In genomic region chr7:85322252-85322651, GRCh38 we compare ENCODE assay signal across 33 cellular contexts.
"Had no signal": no experiment of that assay in that cellular context is flagged by ENCODE, and none has a peak within 500 bp of the region (broad histone marks: within the 10 kb centered on the region; RNA-seq: fewer than 3 reads in every experiment).

No MANE protein-coding gene starts in this region.

- H3K4me3 ChIP-seq: ascending aorta, cardiac muscle cell, colonic mucosa, dorsolateral prefrontal cortex, upper lobe of left lung, vagina had no signal

- H3K36me3 ChIP-seq: ascending aorta, cardiac muscle cell, colonic mucosa, upper lobe of left lung, vagina, WERI-Rb-1 had no signal

- H3K4me3 Mint-ChIP-seq: activated CD4-positive, alpha-beta memory T cell treated with anti-CD3 and anti-CD28 coated beads for 36 hours; activated CD4-positive, alpha-beta T cell treated with anti-CD3 and anti-CD28 coated beads, Interleukin-2, amount 10 ng/mL, durations not matched to agents 24 days and 14 days; activated naive CD4-positive, alpha-beta T cell treated with anti-CD3 and anti-CD28 coated beads, Interleukin-2, amount 10 ng/mL, durations not matched to agents 7 days and 5 days; activated naive CD8-positive, alpha-beta T cell treated with anti-CD3 and anti-CD28 coated beads, Interleukin-2, amount 10 ng/mL, durations not matched to agents 7 days and 5 days; activated T-helper 1 cell treated with anti-CD3 and anti-CD28 coated beads, Interleukin-12 subunit alpha, Interleukin-12 subunit beta, Interleukin-2, Interleukin-4 antibody, amounts not matched to agents 30 ng/mL and 10 ng/mL and 1 ng/mL, durations not matched to agents 14 hours and 24 hours and 36 hours; brain; naive thymus-derived CD4-positive, alpha-beta T cell; stimulated activated effector memory CD8-positive, alpha-beta T cell treated with anti-CD3 and anti-CD28 coated beads, Interleukin-12 subunit alpha, Interleukin-12 subunit beta, amount 100 ng/mL, for 72 hours; stimulated activated naive CD8-positive, alpha-beta T cell treated with anti-CD3 and anti-CD28 coated beads, Interleukin-15, Interleukin-2, amounts not matched to agents 100 ng/mL and 50 ng/mL, for 24 hours; T-helper 1 cell treated with Interleukin-12 subunit alpha and Interleukin-12 subunit beta and Interleukin-4 antibody, amounts not matched to agents 30 μg/mL and 1 μg/mL, for 36 hours had no signal

- H3K27ac Mint-ChIP-seq: activated CD4-positive, alpha-beta memory T cell treated with anti-CD3 and anti-CD28 coated beads for 36 hours; activated CD4-positive, alpha-beta T cell treated with anti-CD3 and anti-CD28 coated beads, Interleukin-2, amount 10 ng/mL, durations not matched to agents 24 days and 14 days; activated naive CD4-positive, alpha-beta T cell treated with anti-CD3 and anti-CD28 coated beads, Interleukin-2, amount 10 ng/mL, durations not matched to agents 7 days and 5 days; activated naive CD8-positive, alpha-beta T cell treated with anti-CD3 and anti-CD28 coated beads, Interleukin-2, amount 10 ng/mL, durations not matched to agents 7 days and 5 days; activated T-helper 1 cell treated with anti-CD3 and anti-CD28 coated beads, Interleukin-12 subunit alpha, Interleukin-12 subunit beta, Interleukin-2, Interleukin-4 antibody, amounts not matched to agents 30 ng/mL and 10 ng/mL and 1 ng/mL, durations not matched to agents 14 hours and 24 hours and 36 hours; brain; naive thymus-derived CD4-positive, alpha-beta T cell; stimulated activated effector memory CD8-positive, alpha-beta T cell treated with anti-CD3 and anti-CD28 coated beads, Interleukin-12 subunit alpha, Interleukin-12 subunit beta, amount 100 ng/mL, for 72 hours; stimulated activated naive CD8-positive, alpha-beta T cell treated with anti-CD3 and anti-CD28 coated beads, Interleukin-15, Interleukin-2, amounts not matched to agents 100 ng/mL and 50 ng/mL, for 24 hours; T-helper 1 cell treated with Interleukin-12 subunit alpha and Interleukin-12 subunit beta and Interleukin-4 antibody, amounts not matched to agents 30 μg/mL and 1 μg/mL, for 36 hours had no signal

- H3K9me3 ChIP-seq: ascending aorta, colonic mucosa, upper lobe of left lung, vagina had no signal

- H3K4me1 Mint-ChIP-seq: activated CD4-positive, alpha-beta T cell treated with anti-CD3 and anti-CD28 coated beads, Interleukin-2, amount 10 ng/mL, durations not matched to agents 24 days and 14 days; activated naive CD4-positive, alpha-beta T cell treated with anti-CD3 and anti-CD28 coated beads, Interleukin-2, amount 10 ng/mL, durations not matched to agents 7 days and 5 days; activated naive CD8-positive, alpha-beta T cell treated with anti-CD3 and anti-CD28 coated beads, Interleukin-2, amount 10 ng/mL, durations not matched to agents 7 days and 5 days; brain; naive thymus-derived CD4-positive, alpha-beta T cell; stimulated activated effector memory CD8-positive, alpha-beta T cell treated with anti-CD3 and anti-CD28 coated beads, Interleukin-12 subunit alpha, Interleukin-12 subunit beta, amount 100 ng/mL, for 72 hours had no signal

- ATAC-seq: esophagus mucosa; left cardiac atrium; naive thymus-derived CD4-positive, alpha-beta T cell; right cardiac atrium; stimulated activated effector memory CD8-positive, alpha-beta T cell treated with anti-CD3 and anti-CD28 coated beads, Interleukin-12 subunit alpha, Interleukin-12 subunit beta, amount 100 ng/mL, for 72 hours had no signal

- H3K4me1 ChIP-seq: ascending aorta, colonic mucosa, upper lobe of left lung, vagina had no signal

- H3K27ac ChIP-seq: ascending aorta, cardiac muscle cell, colonic mucosa, dorsolateral prefrontal cortex, upper lobe of left lung, vagina, WERI-Rb-1 had no signal

- DNase-seq: activated CD4-positive, alpha-beta memory T cell treated with anti-CD3 and anti-CD28 coated beads for 36 hours; activated CD4-positive, alpha-beta T cell treated with anti-CD3 and anti-CD28 coated beads, Interleukin-2, amount 10 ng/mL, durations not matched to agents 24 days and 14 days; activated CD4-positive, CD25-positive, alpha-beta regulatory T cell treated with anti-CD3 and anti-CD28 coated beads, Interleukin-2, amount 50 U/mL, for 72 hours; activated CD8-positive, alpha-beta memory T cell treated with anti-CD3 and anti-CD28 coated beads, Interleukin-2, amount 50 U/mL, for 4 hours; activated effector memory CD4-positive, alpha-beta T cell treated with anti-CD3 and anti-CD28 coated beads, Interleukin-2, amount 50 U/mL, for 16 hours; activated naive CD4-positive, alpha-beta T cell treated with anti-CD3 and anti-CD28 coated beads, Interleukin-2, amount 10 ng/mL, durations not matched to agents 7 days and 5 days; activated naive CD8-positive, alpha-beta T cell treated with anti-CD3 and anti-CD28 coated beads, Interleukin-2, amount 10 ng/mL, durations not matched to agents 7 days and 5 days; activated T-cell treated with anti-CD3 and anti-CD28 coated beads, Interleukin-2, amount 50 U/mL, for 1 hour; cerebellar nuclear complex; colonic mucosa; dorsolateral prefrontal cortex; effector memory CD4-positive, alpha-beta T cell; foreskin fibroblast; left cardiac atrium; mammary epithelial cell; midbrain; naive thymus-derived CD4-positive, alpha-beta T cell; right cardiac atrium; stimulated activated CD4-positive, alpha-beta T cell treated with anti-CD3 and anti-CD28 coated beads, Interleukin-4, amount 100 ng/mL, for 24 hours; substantia nigra; T-helper 9 cell; WERI-Rb-1 had no signal

- H3K27me3 Mint-ChIP-seq: activated CD4-positive, alpha-beta memory T cell treated with anti-CD3 and anti-CD28 coated beads for 36 hours; activated CD4-positive, alpha-beta T cell treated with anti-CD3 and anti-CD28 coated beads, Interleukin-2, amount 10 ng/mL, durations not matched to agents 24 days and 14 days; activated naive CD4-positive, alpha-beta T cell treated with anti-CD3 and anti-CD28 coated beads, Interleukin-2, amount 10 ng/mL, durations not matched to agents 7 days and 5 days; activated naive CD8-positive, alpha-beta T cell treated with anti-CD3 and anti-CD28 coated beads, Interleukin-2, amount 10 ng/mL, durations not matched to agents 7 days and 5 days; brain; naive thymus-derived CD4-positive, alpha-beta T cell; stimulated activated naive CD8-positive, alpha-beta T cell treated with anti-CD3 and anti-CD28 coated beads, Interleukin-15, Interleukin-2, amounts not matched to agents 100 ng/mL and 50 ng/mL, for 24 hours had no signal

- H3K36me3 Mint-ChIP-seq: activated CD4-positive, alpha-beta memory T cell treated with anti-CD3 and anti-CD28 coated beads for 36 hours; activated naive CD4-positive, alpha-beta T cell treated with anti-CD3 and anti-CD28 coated beads, Interleukin-2, amount 10 ng/mL, durations not matched to agents 7 days and 5 days; activated naive CD8-positive, alpha-beta T cell treated with anti-CD3 and anti-CD28 coated beads, Interleukin-2, amount 10 ng/mL, durations not matched to agents 7 days and 5 days; brain; naive thymus-derived CD4-positive, alpha-beta T cell; stimulated activated effector memory CD8-positive, alpha-beta T cell treated with anti-CD3 and anti-CD28 coated beads, Interleukin-12 subunit alpha, Interleukin-12 subunit beta, amount 100 ng/mL, for 72 hours had no signal

- H3K9me3 Mint-ChIP-seq: activated CD4-positive, alpha-beta T cell treated with anti-CD3 and anti-CD28 coated beads, Interleukin-2, amount 10 ng/mL, durations not matched to agents 24 days and 14 days; activated naive CD8-positive, alpha-beta T cell treated with anti-CD3 and anti-CD28 coated beads, Interleukin-2, amount 10 ng/mL, durations not matched to agents 7 days and 5 days; T-helper 1 cell treated with Interleukin-12 subunit alpha and Interleukin-12 subunit beta and Interleukin-4 antibody, amounts not matched to agents 30 μg/mL and 1 μg/mL, for 36 hours had no signal

- H3K27me3 ChIP-seq: ascending aorta, cardiac muscle cell, colonic mucosa, dorsolateral prefrontal cortex, upper lobe of left lung, vagina had no signal

- FAIRE-seq: keratinocyte had no signal
